In genomic region chrX:53072418-53073114, GRCh38 we compare ENCODE assay signal across 8 cellular contexts. TPM values are rescaled to one million over a fixed set of nuclear protein-coding genes. Genes with fewer than 3 reads are reported as not detected.
DNase-seq lines count a peak whose midpoint lies in the region; ATAC-seq, FAIRE-seq and TF ChIP-seq lines count a peak whose summit lies in the region.

No MANE protein-coding gene starts in this region.

- TF ChIP-seq CTCF in CD14-positive monocyte (IDR thresholded peaks at IDR 0.05), result no peak
- TF ChIP-seq CTCF in HCT116 (IDR thresholded peaks at IDR 0.05 in 2 of 3, conservative IDR thresholded peaks at IDR 0.05 in 1 of 3; ENCODE audit: borderline replicate concordance in 1 of 3, insufficient read depth in 1 of 3, low read depth in 2 of 3, low read length in 2 of 3), result no peak

- H3K9me3 ChIP-seq in HCT116 (ENCODE audit: control insufficient read depth in 1 of 2, insufficient read depth in 1 of 2, low read depth in 1 of 2, low read length in 2 of 2) (no peaks in the 10 kb centered on the region), muscle layer of duodenum (ENCODE audit: control insufficient read depth in 1 of 2, low read length in 2 of 2) (no peaks in the 10 kb centered on the region)

- no peaks in the 10 kb centered on the region for H3K36me3 Mint-ChIP-seq in CD14-positive monocyte
- no peaks in the 10 kb centered on the region for H3K36me3 Mint-ChIP-seq in activated T-helper 2 cell treated with anti-CD3 and anti-CD28 coated beads, Interferon-gamma antibody, Interleukin-2, Interleukin-4, amounts not matched to agents 10 μg/mL and 5 μg/mL and 100 μg/mL, durations not matched to agents 14 hours and 24 hours and 36 hours (ENCODE audit: low read depth)

- peaks cover 10% of the 10 kb centered on the region for H3K4me1 Mint-ChIP-seq in CD14-positive monocyte
- peaks cover 20% of the 10 kb centered on the region for H3K4me1 Mint-ChIP-seq in activated T-helper 2 cell treated with anti-CD3 and anti-CD28 coated beads, Interferon-gamma antibody, Interleukin-2, Interleukin-4, amounts not matched to agents 10 μg/mL and 5 μg/mL and 100 μg/mL, durations not matched to agents 14 hours and 24 hours and 36 hours (ENCODE audit: low read depth)

- no peaks in the 10 kb centered on the region for H3K9me2 ChIP-seq in HCT116 (ENCODE audit: insufficient read depth)

- peak overlapping the region; percentile 74 to 95 for H3K4me3 Mint-ChIP-seq in CD14-positive monocyte
- H3K4me3 Mint-ChIP-seq in activated T-helper 2 cell treated with anti-CD3 and anti-CD28 coated beads, Interferon-gamma antibody, Interleukin-2, Interleukin-4, amounts not matched to agents 10 μg/mL and 5 μg/mL and 100 μg/mL, durations not matched to agents 14 hours and 24 hours and 36 hours (ENCODE audit: low read depth), result peak overlapping the region; percentile 88

- H3K36me3 ChIP-seq in HCT116 (ENCODE audit: control insufficient read depth in 1 of 2, insufficient read depth in 2 of 2, low read length in 2 of 2) (no peaks in the 10 kb centered on the region), muscle layer of duodenum (ENCODE audit: control insufficient read depth in 1 of 2, insufficient read depth in 2 of 2, low read length in 2 of 2) (no peaks in the 10 kb centered on the region)

- RAD21 ChIA-PET in HCT116 (lab: Charles Lee; ENCODE audit: low non-redundant PET in 1 of 2, low total read pairs in 2 of 2, uncharacterized antibody in 2 of 2, unreplicated experiment in 2 of 2), result interaction anchor here in 1 of 2 experiments (0.5 kb wide), 1 partner anchor 25 kb away, joined by 3 read pairs; no protein-coding TSS in a partner anchor

- DNase-seq in CD14-positive monocyte (ENCODE audit: low spot score) (no peak), HCT116 (ENCODE audit: low read depth, low spot score) (no peak), HTR-8/SVneo (ENCODE audit: insufficient read length, low spot score) (no peak), midbrain (lab: John Stamatoyannopoulos, UW) (no peak), occipital lobe (lab: John Stamatoyannopoulos, UW) (no peak)
- no peak for DNase-seq in activated T-helper 2 cell treated with anti-CD3 and anti-CD28 coated beads, Interferon-gamma antibody, Interleukin-2, Interleukin-4, amounts not matched to agents 10 μg/mL and 5 μg/mL and 100 μg/mL, durations not matched to agents 14 hours and 24 hours and 36 hours (ENCODE audit: low spot score)

- no peaks in the 10 kb centered on the region for H3K79me2 ChIP-seq in HCT116 (ENCODE audit: insufficient read depth, low read length)

- peak; percentile 15 for ATAC-seq in HCT116
- ATAC-seq in GM21717 (IDR thresholded peaks at IDR 0.05; ENCODE audit: unreplicated experiment), result no peak

- TF ChIP-seq RAD21 in HCT116 (IDR thresholded peaks at IDR 0.05; ENCODE audit: low read depth), result no peak

- H3K9ac ChIP-seq in HCT116 (ENCODE audit: low read length), result peak overlapping the region; percentile 59

- H3K4me1 ChIP-seq in HCT116 (ENCODE audit: control insufficient read depth in 1 of 2, insufficient read depth in 2 of 2, low read length in 2 of 2) (peaks cover 4 to 26% of the 10 kb centered on the region in 2 experiments; a peak in 3 of 4 replicates), muscle layer of duodenum (ENCODE audit: control insufficient read depth in 1 of 2, insufficient read depth in 2 of 2, low read length in 2 of 2) (no peaks in the 10 kb centered on the region)

- H3K27me3 ChIP-seq in HCT116 (ENCODE audit: insufficient read depth, low read length) (no peaks in the 10 kb centered on the region), muscle layer of duodenum (ENCODE audit: low read depth, low read length) (no peaks in the 10 kb centered on the region)

- intact Hi-C loops in CD14-positive monocyte (cut with micrococcal nuclease), result loop anchor here in 1 of 2 donors (2.0 kb wide), 1 partner anchor 20 kb away; no protein-coding TSS in a partner anchor
- intact Hi-C loops in HCT116 (cut with micrococcal nuclease), result no loop called here
- intact Hi-C loops in activated T-helper 2 cell treated with anti-CD3 and anti-CD28 coated beads, Interferon-gamma antibody, Interleukin-2, Interleukin-4, amounts not matched to agents 10 μg/mL and 5 μg/mL and 100 μg/mL, durations not matched to agents 14 hours and 24 hours and 36 hours (cut with micrococcal nuclease), result loop anchor here (10.0 kb wide), 1 partner anchor 152 kb away; the partner anchor contains the start of gene KDM5C

- peak overlapping the region; percentile 95 for H3K4me2 ChIP-seq in HCT116 (ENCODE audit: low read length)

- H3K27me3 Mint-ChIP-seq in CD14-positive monocyte (ENCODE audit: low read depth in 3 of 3), result peaks cover 2 to 13% (median 3%) of the 10 kb centered on the region in 3 donors
- no peaks in the 10 kb centered on the region for H3K27me3 Mint-ChIP-seq in activated T-helper 2 cell treated with anti-CD3 and anti-CD28 coated beads, Interferon-gamma antibody, Interleukin-2, Interleukin-4, amounts not matched to agents 10 μg/mL and 5 μg/mL and 100 μg/mL, durations not matched to agents 14 hours and 24 hours and 36 hours (ENCODE audit: low read depth)

- CTCF ChIA-PET in HCT116 (lab: Charles Lee), result interaction anchor here (0.6 to 1.1 kb wide), 2 partner anchors 9 to 35 kb away, joined by 3 to 4 read pairs; no protein-coding TSS in a partner anchor

- no peaks in the 10 kb centered on the region for H4K20me1 ChIP-seq in HCT116 (ENCODE audit: insufficient read depth)

- TF ChIP-seq POLR2A in HCT116 (IDR thresholded peaks at IDR 0.05; ENCODE audit: borderline replicate concordance, extremely low read depth, insufficient read depth, insufficient read length), result no peak

- no TSS peak for BruUV-seq in HCT116 (replicated peaks; lab: Mats Ljungman, UMichigan)

- H3K4me3 ChIP-seq in HCT116 (replicated peaks in 1 of 2; ENCODE audit: low read depth in 1 of 2, low read length in 2 of 2) (peak overlapping the region; percentile 42 to 60), muscle layer of duodenum (ENCODE audit: low read depth in 1 of 2, low read length in 2 of 2) (no peak overlapping the region)

- H3K27ac ChIP-seq in HCT116 (ENCODE audit: low read depth, low read length), result peak overlapping the region; percentile 63
- H3K27ac ChIP-seq in muscle layer of duodenum (ENCODE audit: low read length), result peak overlapping the region; percentile 56

- POLR2A ChIA-PET in HCT116 (lab: Charles Lee), result interaction anchor here (2.6 kb wide), 1 partner anchor 9 kb away, joined by 25 read pairs; the partner anchor contains the start of gene TSPYL2

- peaks cover 0 to 6% (median 0%) of the 10 kb centered on the region in 7 donors for H3K9me3 Mint-ChIP-seq in CD14-positive monocyte
- H3K9me3 Mint-ChIP-seq in activated T-helper 2 cell treated with anti-CD3 and anti-CD28 coated beads, Interferon-gamma antibody, Interleukin-2, Interleukin-4, amounts not matched to agents 10 μg/mL and 5 μg/mL and 100 μg/mL, durations not matched to agents 14 hours and 24 hours and 36 hours, result no peaks in the 10 kb centered on the region

- H3K27ac Mint-ChIP-seq in CD14-positive monocyte, result peak overlapping the region in 5 of 7 donors; percentile 13 to 61 (median 48)
- H3K27ac Mint-ChIP-seq in activated T-helper 2 cell treated with anti-CD3 and anti-CD28 coated beads, Interferon-gamma antibody, Interleukin-2, Interleukin-4, amounts not matched to agents 10 μg/mL and 5 μg/mL and 100 μg/mL, durations not matched to agents 14 hours and 24 hours and 36 hours, result peak overlapping the region; percentile 48

- no peak overlapping the region for H2AFZ ChIP-seq in HCT116 (ENCODE audit: low read depth, low read length, poor library complexity, severe bottlenecking)

- no peak for FAIRE-seq in HTR-8/SVneo (lab: Jason Lieb, UNC)

TF ChIP-seq in HCT116, 20 proteins besides CTCF, POLR2A, EP300 and RAD21 (continues in another document):
- TF ChIP-seq REST (IDR thresholded peaks at IDR 0.05; ENCODE audit: low read depth), result no peak
- no peak for TF ChIP-seq SRF (IDR thresholded peaks at IDR 0.05; ENCODE audit: low read depth)

RNA-seq across cellular contexts. Expression of gene TSPYL2, which starts 9.6 kb away (rescaled TPM):
- polyA plus RNA-seq in CD14-positive monocyte, result under 1 TPM; 0.33 to 0.40 TPM
- total RNA-seq in HCT116 (2021; ENCODE audit: unreplicated experiment) (19.2 TPM), occipital lobe (7.0 TPM)
- polyA plus RNA-seq in HCT116 (2012), result 27.1 and 33.5 TPM in 2 replicates
- 36.0 and 41.2 TPM in 2 replicates for total RNA-seq in activated T-helper 2 cell treated with anti-CD3 and anti-CD28 coated beads, Interferon-gamma antibody, Interleukin-2, Interleukin-4, amounts not matched to agents 10 μg/mL and 5 μg/mL and 100 μg/mL, durations not matched to agents 14 hours and 24 hours and 36 hours

RNA-seq across cellular contexts. Expression of gene KANTR, which starts 21.4 kb away (rescaled TPM):
- under 1 TPM; 0.32 to 0.44 TPM for polyA plus RNA-seq in CD14-positive monocyte
- total RNA-seq in HCT116 (2021; ENCODE audit: unreplicated experiment) (7.5 TPM), occipital lobe (31.4 TPM)
- 1.7 and 2.6 TPM in 2 replicates for polyA plus RNA-seq in HCT116 (2012)
- 9.7 and 11.2 TPM in 2 replicates for total RNA-seq in activated T-helper 2 cell treated with anti-CD3 and anti-CD28 coated beads, Interferon-gamma antibody, Interleukin-2, Interleukin-4, amounts not matched to agents 10 μg/mL and 5 μg/mL and 100 μg/mL, durations not matched to agents 14 hours and 24 hours and 36 hours

RNA-seq across cellular contexts. Expression of gene GPR173, which starts 24.0 kb away (rescaled TPM):
- not detected for polyA plus RNA-seq in CD14-positive monocyte
- total RNA-seq in HCT116 (2021; ENCODE audit: unreplicated experiment), result 3.4 TPM
- 3.1 and 3.4 TPM in 2 replicates for polyA plus RNA-seq in HCT116 (2012)
- not detected in 2 replicates for total RNA-seq in activated T-helper 2 cell treated with anti-CD3 and anti-CD28 coated beads, Interferon-gamma antibody, Interleukin-2, Interleukin-4, amounts not matched to agents 10 μg/mL and 5 μg/mL and 100 μg/mL, durations not matched to agents 14 hours and 24 hours and 36 hours
- total RNA-seq in occipital lobe, result 27.0 TPM

Comparison
In these comparisons a context has a peak if more than half of its experiments do, and no peak if none do; other contexts are left out.
1. H3K4me3 ChIP-seq: peak in HCT116 (2 of 2); none in muscle layer of duodenum (0 of 2).